Comparison of ENCODE assay signal across 24 cellular contexts in the genomic region with DNA sequence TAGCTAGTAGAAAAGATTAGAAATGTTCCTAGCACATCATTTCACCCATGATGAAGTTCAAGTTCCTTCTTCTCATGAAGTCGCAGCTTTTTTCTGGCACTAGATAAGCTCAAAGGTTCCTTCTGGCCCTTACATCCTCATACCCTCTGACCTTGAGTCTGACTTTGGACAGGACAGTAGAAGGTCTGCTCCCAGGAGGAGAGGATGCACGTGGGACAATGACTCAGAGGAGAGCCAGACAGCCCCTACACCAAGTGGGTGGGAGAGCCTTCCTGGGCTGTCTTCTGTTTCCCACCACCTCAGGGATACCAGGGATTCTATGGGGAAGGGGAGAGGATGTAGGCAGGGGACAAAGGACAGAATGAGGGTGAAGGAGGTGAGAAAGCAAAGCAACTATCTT.
"Had no signal": no experiment of that assay in that cellular context is flagged by ENCODE, and none has a peak within 500 bp of the region (broad histone marks: within the 10 kb centered on the region; RNA-seq: fewer than 3 reads in every experiment).

No MANE protein-coding gene starts in this region.

- H3K36me3 ChIP-seq: cardiac muscle cell, Peyer's patch, SJCRH30 had no signal

- DNase-seq: activated B cell treated with CpG ODN at 0.5 μM for 24 hours; activated CD4-positive, alpha-beta T cell treated with anti-CD3 and anti-CD28 coated beads for 1 hour; activated CD4-positive, alpha-beta T cell treated with anti-CD3 and anti-CD28 coated beads, Interleukin-2, amount 10 ng/mL, durations not matched to agents 24 days and 14 days; activated CD4-positive, alpha-beta T cell treated with anti-CD3 and anti-CD28 coated beads, Interleukin-2, amount 50 U/mL, for 48 hours; activated CD8-positive, alpha-beta memory T cell treated with anti-CD3 and anti-CD28 coated beads, Interleukin-2, amount 10 ng/mL, durations not matched to agents 7 days and 5 days; activated effector memory CD4-positive, alpha-beta T cell treated with Interleukin-2 at 50 U/mL for 16 hours; activated naive CD4-positive, alpha-beta T cell; activated T-cell treated with anti-CD3 and anti-CD28 coated beads, Interleukin-2, amount 50 U/mL, for 24 hours; aorta; body of pancreas; Kasumi-1; NCI-H1105 treated with DMSO at 0.1 percent for 48 hours; NCI-H1436 treated with DMSO at 0.1 percent for 48 hours; NCI-H187; NCI-H2081; NCI-H446; NCI-H524; Peyer's patch; Right ventricle myocardium superior; SJCRH30; SK-N-SH; T-helper 1 cell had no signal

- H3K9me3 ChIP-seq: body of pancreas, Peyer's patch, SK-N-SH had no signal

- H3K4me3 ChIP-seq: body of pancreas, cardiac muscle cell, Peyer's patch, SJCRH30 had no signal

- H3K9ac ChIP-seq: SK-N-SH had no signal

- ATAC-seq: activated CD8-positive, alpha-beta memory T cell treated with anti-CD3 and anti-CD28 coated beads, Interleukin-2, amount 10 ng/mL, durations not matched to agents 7 days and 5 days; body of pancreas had no signal

- H3K27ac ChIP-seq: body of pancreas, cardiac muscle cell, Peyer's patch, RWPE1, SJCRH30 had no signal

- H3K4me2 ChIP-seq: SK-N-SH had no signal

- H3K4me1 ChIP-seq: Peyer's patch, SJCRH30 had no signal

- H3K27me3 ChIP-seq: body of pancreas, cardiac muscle cell, Peyer's patch, SJCRH30 had no signal
